9 cellular contexts compared by ENCODE assay signal in the genomic region with DNA sequence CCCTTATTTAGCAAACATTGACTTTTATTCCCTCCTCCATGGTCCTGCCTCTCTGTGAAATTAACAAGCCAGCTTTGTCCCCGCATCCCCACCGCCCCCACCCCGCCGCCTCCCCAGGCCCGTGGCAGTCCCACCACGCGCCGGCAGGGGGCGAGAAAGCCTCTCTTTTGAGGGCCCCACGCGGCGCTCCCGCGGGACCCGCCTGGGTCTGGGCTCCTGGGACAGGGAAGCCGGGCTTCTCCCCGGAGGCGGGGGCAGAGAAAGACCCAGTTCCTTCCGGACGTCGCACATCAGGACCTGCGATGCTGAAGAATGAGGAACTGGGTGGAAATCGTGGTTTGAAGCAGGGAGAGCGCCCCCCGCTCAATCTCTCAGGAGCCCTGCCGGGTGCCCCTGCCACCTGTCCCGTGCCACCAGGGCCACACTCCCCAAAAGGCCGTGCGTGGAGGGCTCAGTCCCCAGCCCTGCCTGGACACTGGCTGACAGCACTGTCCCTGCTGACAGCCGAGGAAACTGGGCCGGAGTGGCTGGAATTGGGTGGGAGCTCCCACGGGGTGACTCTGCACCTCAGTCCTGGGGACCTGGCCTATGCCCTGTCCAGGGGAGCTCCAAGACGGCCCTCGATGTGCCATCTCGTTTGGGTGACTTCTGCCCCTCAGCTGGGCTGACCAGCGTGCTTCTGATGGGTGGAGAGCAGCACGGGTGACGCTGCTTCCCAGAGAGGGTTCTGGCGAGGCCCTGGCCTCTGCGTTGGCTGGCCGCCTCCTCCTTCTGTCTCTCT. TPM values are rescaled to one million over a fixed set of nuclear protein-coding genes. Genes with fewer than 3 reads are reported as not detected.
DNase-seq lines count a peak whose midpoint lies in the region; ATAC-seq and TF ChIP-seq lines count a peak whose summit lies in the region.
"Had no signal": no experiment of that assay in that cellular context is flagged by ENCODE, and none has a peak within 500 bp of the region (broad histone marks: within the 10 kb centered on the region; RNA-seq: fewer than 3 reads in every experiment).

No MANE protein-coding gene starts in this region.

- H2AK5ac ChIP-seq in trophoblast cell (ENCODE audit: low read length) = no peak overlapping the region

- H3K79me1 ChIP-seq in trophoblast cell (ENCODE audit: low read length) = no peaks in the 10 kb centered on the region

- no peak overlapping the region for H2BK5ac ChIP-seq in trophoblast cell (ENCODE audit: low read depth, low read length, poor library complexity)

- ATAC-seq in heart right ventricle = peak; percentile 58 to 85 (median 82)
- ATAC-seq in gastrocnemius medialis = peak in 1 of 2 donors; percentile 54
- ATAC-seq in HG03342 (IDR thresholded peaks at IDR 0.05; ENCODE audit: unreplicated experiment) = no peak

- TF ChIP-seq CTCF in C4-2B (conservative IDR thresholded peaks at IDR 0.05) (peak; percentile 91), heart right ventricle (IDR thresholded peaks at IDR 0.05) (peak; percentile 76 to 90 (median 81)), gastrocnemius medialis (IDR thresholded peaks at IDR 0.05 in 4 of 5, conservative IDR thresholded peaks at IDR 0.05 in 1 of 5) (peak; percentile 12 to 88 (median 64))

- H3K23ac ChIP-seq in trophoblast cell (ENCODE audit: low read length) = no peak overlapping the region

- intact Hi-C loops in heart right ventricle (cut with DNase I) = loop anchor here in 9 of 10 donors (1.0 to 10.0 kb wide), 8 partner anchors 270 to 415 kb away; no protein-coding TSS in a partner anchor
- intact Hi-C loops in gastrocnemius medialis (cut with DNase I; ENCODE audit: low total_unique reads) = loop anchor here (1.0 kb wide), 2 partner anchors 272 to 412 kb away; no protein-coding TSS in a partner anchor

- no peak overlapping the region for H3K4ac ChIP-seq in trophoblast cell (ENCODE audit: low read depth, low read length)

- H3K14ac ChIP-seq in trophoblast cell (ENCODE audit: low read length) = no peak overlapping the region

- H3K27ac ChIP-seq in C4-2B (no peak overlapping the region), heart right ventricle (no peak overlapping the region), gastrocnemius medialis (no peak overlapping the region), trophoblast cell (ENCODE audit: low read depth, low read length) (no peak overlapping the region)

- WGBS in heart right ventricle, 2 donors = 29 to 32% methylated on average over 41 of the region's 41 CpGs
- WGBS in trophoblast cell (ENCODE audit: extremely low coverage, insufficient coverage, insufficient read length) = no CpG with 5 or more reads among the region's 41 CpGs

- no peaks in the 10 kb centered on the region for H3K9me3 ChIP-seq in MG63
- peaks cover 0 to 17% (median 0%) of the 10 kb centered on the region in 11 donors for H3K9me3 ChIP-seq in heart right ventricle
- peaks cover 0 to 6% (median 0%) of the 10 kb centered on the region in 3 donors for H3K9me3 ChIP-seq in gastrocnemius medialis
- H3K9me3 ChIP-seq in trophoblast cell (ENCODE audit: insufficient read depth, low read depth, low read length) = peaks cover 26% of the 10 kb centered on the region

- H3K18ac ChIP-seq in trophoblast cell (ENCODE audit: low read length) = no peak overlapping the region

- H3K36me3 ChIP-seq in MG63 = no peaks in the 10 kb centered on the region
- H3K36me3 ChIP-seq in heart right ventricle = no peaks in the 10 kb centered on the region
- no peaks in the 10 kb centered on the region for H3K36me3 ChIP-seq in gastrocnemius medialis
- H3K36me3 ChIP-seq in trophoblast cell (ENCODE audit: control insufficient read depth in 1 of 2, insufficient read depth in 2 of 2, low read length in 2 of 2) = no peaks in the 10 kb centered on the region

- no peak overlapping the region for H4K8ac ChIP-seq in trophoblast cell (ENCODE audit: low read depth, low read length)

- no peaks in the 10 kb centered on the region for H3K27me3 ChIP-seq in MG63
- H3K27me3 ChIP-seq in heart right ventricle = peaks cover 3 to 73% (median 45%) of the 10 kb centered on the region in 7 donors
- H3K27me3 ChIP-seq in gastrocnemius medialis = peaks cover 34 to 38% (median 36%) of the 10 kb centered on the region in 3 donors
- H3K27me3 ChIP-seq in trophoblast cell (ENCODE audit: insufficient read depth, low read length) = no peaks in the 10 kb centered on the region

- no peak overlapping the region for H2BK12ac ChIP-seq in trophoblast cell (ENCODE audit: low read length)

- H2AFZ ChIP-seq in trophoblast cell (ENCODE audit: insufficient read depth, low read length, poor library complexity) = no peak overlapping the region

- DNase-seq in MG63 (peak; percentile 44), heart right ventricle (peak; percentile 41 to 73), gastrocnemius medialis (peak in 1 of 2 donors; percentile 12), dedifferentiated amniotic fluid mesenchymal stem cell (ENCODE audit: extremely low spot score) (no peak), trophoblast cell (no peak)
- peak; percentile 16 for DNase-seq in activated T-helper 9 cell treated with anti-CD3 and anti-CD28 coated beads, Interleukin-2, amount 50 U/mL, for 16 hours (ENCODE audit: low read depth)

- H2BK120ac ChIP-seq in trophoblast cell (ENCODE audit: insufficient read depth, low read length, poor library complexity) = no peak overlapping the region

- no peak overlapping the region for H3K9ac ChIP-seq in trophoblast cell (ENCODE audit: low read length)

- no peaks in the 10 kb centered on the region for H3K79me2 ChIP-seq in trophoblast cell (ENCODE audit: control insufficient read depth, insufficient read depth, low read length, poor library complexity)

- H3K4me1 ChIP-seq in heart right ventricle = peaks cover 0 to 13% (median 2%) of the 10 kb centered on the region in 9 donors
- H3K4me1 ChIP-seq in gastrocnemius medialis = no peaks in the 10 kb centered on the region
- no peaks in the 10 kb centered on the region for H3K4me1 ChIP-seq in trophoblast cell (ENCODE audit: control insufficient read depth in 1 of 2, insufficient read depth in 2 of 2, low read length in 2 of 2)

- H4K91ac ChIP-seq in trophoblast cell (ENCODE audit: low read depth, low read length) = no peak overlapping the region

- no peak overlapping the region for H3K4me3 ChIP-seq in MG63
- no peak overlapping the region for H3K4me3 ChIP-seq in heart right ventricle
- H3K4me3 ChIP-seq in gastrocnemius medialis = no peak overlapping the region
- H3K4me3 ChIP-seq in trophoblast cell (ENCODE audit: low read depth, low read length) = no peak overlapping the region

- no peak overlapping the region for H3K4me2 ChIP-seq in trophoblast cell (ENCODE audit: low read length)

- no peak for TF ChIP-seq POLR2A in gastrocnemius medialis (IDR thresholded peaks at IDR 0.05)

- H4K12ac ChIP-seq in trophoblast cell (ENCODE audit: low read depth, low read length) = no peak overlapping the region

- in situ Hi-C loops in gastrocnemius medialis (cut with MboI; ENCODE audit: low sequenced_read_pairs in 4 of 4) = loop anchor here in 3 of 4 donors (25.0 kb wide), 3 partner anchors 275 to 400 kb away; no protein-coding TSS in a partner anchor

RNA-seq across cellular contexts. Expression of a gene that starts 8.6 kb away (rescaled TPM):
- not detected in 2 replicates for total RNA-seq in MG63 (2014; rRNA removed; shearing (Covaris generic); ENCODE audit: low replicate concordance)
- total RNA-seq in heart right ventricle (not detected), gastrocnemius medialis (not detected)
- polyA plus RNA-seq in heart right ventricle = not detected
- not detected in 2 replicates for polyA plus RNA-seq in trophoblast cell (2013)
- polyA plus RNA-seq: esophagus had no signal

RNA-seq across cellular contexts. Expression of a gene that starts 56.3 kb away (rescaled TPM):
- 0.95 TPM in 1 of 2 replicates, not detected in the other for total RNA-seq in MG63 (2014; rRNA removed; shearing (Covaris generic); ENCODE audit: low replicate concordance)
- total RNA-seq in heart right ventricle (10 to 100 TPM; 11.7 to 25.9 (median 14.8) TPM), gastrocnemius medialis (under 1 TPM; 0.03 to 0.19 (median 0.17) TPM)
- polyA plus RNA-seq in heart right ventricle = 10 to 100 TPM in 1 of 2 donors, 1 to 10 TPM in 1; 4.1 to 16.8 TPM
- 0.19 and 0.27 TPM in 2 replicates for polyA plus RNA-seq in trophoblast cell (2013)

Comparison
In these comparisons a context has a peak if more than half of its experiments do, and no peak if none do; other contexts are left out.
1. DNase-seq: peak in MG63 (single experiment), activated T-helper 9 cell treated with anti-CD3 and anti-CD28 coated beads, Interleukin-2, amount 50 U/mL, for 16 hours (single experiment) and heart right ventricle (2 of 2); none in dedifferentiated amniotic fluid mesenchymal stem cell (single experiment) and trophoblast cell (0 of 2).
2. Peak in every context shown above with its lines, with median percentiles within 50 percentile points of each other: CTCF ChIP-seq.